In genomic region chrX:30283456-30284200, GRCh38 we compare ENCODE assay signal across 9 cellular contexts. TPM values are rescaled to one million over a fixed set of nuclear protein-coding genes. Genes with fewer than 3 reads are reported as not detected.
DNase-seq lines count a peak whose midpoint lies in the region; ATAC-seq and TF ChIP-seq lines count a peak whose summit lies in the region.
"Had no signal": no experiment of that assay in that cellular context is flagged by ENCODE, and none has a peak within 500 bp of the region (broad histone marks: within the 10 kb centered on the region; RNA-seq: fewer than 3 reads in every experiment).

No MANE protein-coding gene starts in this region.

- no peak overlapping the region for H3K4me3 Mint-ChIP-seq in GM23338
- H3K4me3 Mint-ChIP-seq: activated naive CD4-positive, alpha-beta T cell treated with anti-CD3 and anti-CD28 coated beads, Interleukin-2, amount 50 U/mL, for 24 hours; memory B cell had no signal

- TF ChIP-seq POLR2A in erythroblast (IDR thresholded peaks at IDR 0.05; ENCODE audit: low read length), result no peak
- TF ChIP-seq POLR2A in gastrocnemius medialis (IDR thresholded peaks at IDR 0.05), result no peak

- H3K27ac Mint-ChIP-seq in GM23338, result no peak overlapping the region
- H3K27ac Mint-ChIP-seq: activated naive CD4-positive, alpha-beta T cell treated with anti-CD3 and anti-CD28 coated beads, Interleukin-2, amount 50 U/mL, for 24 hours; memory B cell had no signal

- TF ChIP-seq CTCF in GM23338 (conservative IDR thresholded peaks at IDR 0.05; ENCODE audit: low read depth in 2 of 2) (no peak), PC-9 (conservative IDR thresholded peaks at IDR 0.05) (no peak), gastrocnemius medialis (IDR thresholded peaks at IDR 0.05 in 4 of 5, conservative IDR thresholded peaks at IDR 0.05 in 1 of 5) (no peak)

- H3K27ac ChIP-seq in GM23338 (ENCODE audit: low read depth) (no peak overlapping the region), PC-9 (peak overlapping the region; percentile 99), gastrocnemius medialis (no peak overlapping the region)

- ATAC-seq in GM23338, result no peak
- ATAC-seq in gastrocnemius medialis, result peak; percentile 30 to 41

- H4K20me1 ChIP-seq in GM23338 (replicated peaks; ENCODE audit: insufficient read depth) (no peaks in the 10 kb centered on the region), PC-9 (ENCODE audit: insufficient read depth) (no peaks in the 10 kb centered on the region)

- in situ Hi-C loops in gastrocnemius medialis (cut with MboI; ENCODE audit: low sequenced_read_pairs in 4 of 4), result loop anchor here in 1 of 4 donors (25.0 kb wide), 1 partner anchor 96 kb away; no protein-coding TSS in a partner anchor

- no peaks in the 10 kb centered on the region for H3K36me3 ChIP-seq in GM23338 (ENCODE audit: insufficient read depth)
- peaks cover 5% of the 10 kb centered on the region; the same call in 1 of the 2 replicates for H3K36me3 ChIP-seq in PC-9 (ENCODE audit: low read depth)
- H3K36me3 ChIP-seq in gastrocnemius medialis, result no peaks in the 10 kb centered on the region

- H3K9me3 Mint-ChIP-seq in GM23338, result no peaks in the 10 kb centered on the region
- H3K9me3 Mint-ChIP-seq: activated naive CD4-positive, alpha-beta T cell treated with anti-CD3 and anti-CD28 coated beads, Interleukin-2, amount 50 U/mL, for 24 hours; memory B cell had no signal

- peak; percentile 8 for DNase-seq in GM23338 (ENCODE audit: low spot score)
- peak; percentile 29 to 85 for DNase-seq in PC-9
- peak; percentile 6 to 55 for DNase-seq in erythroblast (lab: John Stamatoyannopoulos, UW)
- no peak for DNase-seq in gastrocnemius medialis
- no peak for DNase-seq in iPS-NIHi11 (ENCODE audit: low spot score)
- DNase-seq in NCI-H187 (lab: John Stamatoyannopoulos, UW), result no peak
- no peak for DNase-seq in NCI-H526 (lab: John Stamatoyannopoulos, UW)

- H2AFZ ChIP-seq in GM23338, result no peak overlapping the region
- H2AFZ ChIP-seq in PC-9, result peak overlapping the region; percentile 49; the same call in 1 of the 2 replicates

- H3K9me2 ChIP-seq in GM23338 (ENCODE audit: insufficient read depth) (no peaks in the 10 kb centered on the region), PC-9 (ENCODE audit: insufficient read depth) (no peaks in the 10 kb centered on the region)

- POLR2A ChIA-PET in PC-9 (lab: Charles Lee; ENCODE audit: unreplicated experiment), result interaction anchor here (0.6 to 1.0 kb wide), 2 partner anchors 19 to 26 kb away, joined by 3 read pairs; no protein-coding TSS in a partner anchor

- H3K27me3 ChIP-seq in GM23338 (ENCODE audit: insufficient read depth), result no peaks in the 10 kb centered on the region
- no peaks in the 10 kb centered on the region for H3K27me3 ChIP-seq in PC-9 (ENCODE audit: insufficient read depth, low read depth)
- no peaks in the 10 kb centered on the region for H3K27me3 ChIP-seq in gastrocnemius medialis

- no peaks in the 10 kb centered on the region for H3K36me3 Mint-ChIP-seq in GM23338 (ENCODE audit: low read depth)
- H3K36me3 Mint-ChIP-seq: activated naive CD4-positive, alpha-beta T cell treated with anti-CD3 and anti-CD28 coated beads, Interleukin-2, amount 50 U/mL, for 24 hours; memory B cell had no signal

- H3K9me3 ChIP-seq in PC-9 (ENCODE audit: insufficient read depth, low read depth) (peaks cover 17% of the 10 kb centered on the region), gastrocnemius medialis (no peaks in the 10 kb centered on the region)

- CTCF ChIA-PET in PC-9 (lab: Charles Lee), result interaction anchor here (0.7 kb wide), 1 partner anchor 28 kb away, joined by 10 read pairs; no protein-coding TSS in a partner anchor

- TSS peak; percentile 88 for BruUV-seq in PC-9 (replicated peaks; lab: Mats Ljungman, UMichigan)

- H3K27me3 Mint-ChIP-seq in GM23338 (ENCODE audit: insufficient read depth, low read depth, poor library complexity), result no peaks in the 10 kb centered on the region
- H3K27me3 Mint-ChIP-seq: activated naive CD4-positive, alpha-beta T cell treated with anti-CD3 and anti-CD28 coated beads, Interleukin-2, amount 50 U/mL, for 24 hours; memory B cell had no signal

- no peak overlapping the region for H3K4me2 ChIP-seq in GM23338
- H3K4me2 ChIP-seq in PC-9, result peak overlapping the region; percentile 35; the same call in 1 of the 2 replicates

- no peaks in the 10 kb centered on the region for H3K4me1 Mint-ChIP-seq in GM23338
- H3K4me1 Mint-ChIP-seq: memory B cell had no signal

- H3K79me2 ChIP-seq in GM23338 (replicated peaks; ENCODE audit: insufficient read depth) (no peaks in the 10 kb centered on the region), PC-9 (ENCODE audit: low read depth) (no peaks in the 10 kb centered on the region)

- intact Hi-C loops in PC-9 (cut with micrococcal nuclease; ENCODE audit: unreplicated experiment) (loop anchor here (1.0 kb wide), 4 partner anchors 20 to 621 kb away; no protein-coding TSS in a partner anchor), gastrocnemius medialis (cut with DNase I; ENCODE audit: low total_unique reads) (no loop called here)

- H3K4me3 ChIP-seq in GM23338 (no peak overlapping the region), PC-9 (no peak overlapping the region), gastrocnemius medialis (no peak overlapping the region)

- no peaks in the 10 kb centered on the region for H3K4me1 ChIP-seq in GM23338 (ENCODE audit: insufficient read depth)
- peaks cover 28% of the 10 kb centered on the region for H3K4me1 ChIP-seq in PC-9 (replicated peaks; ENCODE audit: insufficient read depth)
- H3K4me1 ChIP-seq in gastrocnemius medialis, result no peaks in the 10 kb centered on the region

- H3F3A ChIP-seq in GM23338 (replicated peaks; ENCODE audit: low read depth), result no peaks in the 10 kb centered on the region
- H3F3A ChIP-seq in PC-9 (ENCODE audit: insufficient read depth, low read depth), result peaks cover 15% of the 10 kb centered on the region

TF ChIP-seq in GM23338, 12 proteins besides CTCF, POLR2A, EP300 and RAD21:
- TF ChIP-seq NANOG (IDR thresholded peaks at IDR 0.05; ENCODE audit: borderline replicate concordance) (no peak), REST (IDR thresholded peaks at IDR 0.05; ENCODE audit: unreplicated experiment) (no peak)

RNA-seq across cellular contexts. Expression of gene NR0B1, which starts 25.6 kb away (rescaled TPM):
- 0.16 and 0.45 TPM in 2 replicates for total RNA-seq in GM23338 (2014; rRNA removed; shearing (Covaris generic))
- polyA plus RNA-seq in GM23338 (2016; fragmentation: Nextera tagmentation; extraction: Ambion mirVana), result 0.26 and 0.63 TPM in 2 replicates
- total RNA-seq in PC-9 (2021) (66.6 and 67.1 TPM in 2 replicates), gastrocnemius medialis (not detected)

RNA-seq across cellular contexts. Expression of gene MAGEB1, which starts 36.7 kb away (rescaled TPM):
- not detected in 2 replicates for total RNA-seq in GM23338 (2014; rRNA removed; shearing (Covaris generic))
- polyA plus RNA-seq in GM23338 (2016; fragmentation: Nextera tagmentation; extraction: Ambion mirVana), result 0.15 TPM in 1 of 2 replicates, not detected in the other
- total RNA-seq in PC-9 (2021), result not detected in 2 replicates
- total RNA-seq in gastrocnemius medialis, result not detected

RNA-seq across cellular contexts. Expression of gene MAGEB4, which starts 41.8 kb away (rescaled TPM):
- not detected in 2 replicates for total RNA-seq in GM23338 (2014; rRNA removed; shearing (Covaris generic))
- polyA plus RNA-seq in GM23338 (2016; fragmentation: Nextera tagmentation; extraction: Ambion mirVana), result not detected in 2 replicates
- not detected in 2 replicates for total RNA-seq in PC-9 (2021)
- total RNA-seq in gastrocnemius medialis, result not detected

RNA-seq across cellular contexts. Expression of gene MAGEB3, which starts 53.2 kb away (rescaled TPM):
- total RNA-seq in GM23338 (2014; rRNA removed; shearing (Covaris generic)), result not detected in 2 replicates
- 0.19 TPM in 1 of 2 replicates, not detected in the other for polyA plus RNA-seq in GM23338 (2016; fragmentation: Nextera tagmentation; extraction: Ambion mirVana)
- total RNA-seq in PC-9 (2021) (not detected in 2 replicates), gastrocnemius medialis (not detected)

Comparison
In these comparisons a context has a peak if more than half of its experiments do, and no peak if none do; other contexts are left out.
1. DNase-seq: peak in GM23338 (single experiment), PC-9 (2 of 2) and erythroblast (2 of 2); none in gastrocnemius medialis (0 of 2), iPS-NIHi11 (single experiment), NCI-H187 (0 of 2) and NCI-H526 (0 of 2).
2. RNA of gene NR0B1, which starts 25.6 kb away (total RNA-seq): 66.6 to 67.1 TPM in PC-9; 0.16 to 0.45 TPM in GM23338 and not detected in gastrocnemius medialis; every median in the first group is over 10 times any median in the second.